In genomic region chr4:80134936-80135701, GRCh38 we compare ENCODE assay signal across 22 cellular contexts.
DNase-seq lines count a peak whose midpoint lies in the region; ATAC-seq and TF ChIP-seq lines count a peak whose summit lies in the region.
"Had no signal": no experiment of that assay in that cellular context is flagged by ENCODE, and none has a peak within 500 bp of the region (broad histone marks: within the 10 kb centered on the region; RNA-seq: fewer than 3 reads in every experiment).

No MANE protein-coding gene starts in this region.

- no peak overlapping the region for H3K4me2 ChIP-seq in trophoblast cell (ENCODE audit: low read length)

- no peak overlapping the region for H2AFZ ChIP-seq in trophoblast cell (ENCODE audit: insufficient read depth, low read length, poor library complexity)

- DNase-seq in ELR (ENCODE audit: low read depth), result peak; percentile 56
- DNase-seq in NB4 (ENCODE audit: low read depth), result peak; percentile 45
- no peak for DNase-seq in colonic mucosa
- DNase-seq in trophoblast cell, result peak; percentile 2 to 43
- no peak for DNase-seq in activated T-cell treated with anti-CD3 and anti-CD28 coated beads, Interleukin-2, amount 50 U/mL, for 48 hours
- DNase-seq in activated naive CD8-positive, alpha-beta T cell treated with anti-CD3 and anti-CD28 coated beads for 36 hours, result no peak
- DNase-seq: activated CD4-positive, CD25-positive, alpha-beta regulatory T cell treated with anti-CD3 and anti-CD28 coated beads, Interleukin-2, amount 50 U/mL, for 72 hours; activated CD8-positive, alpha-beta memory T cell treated with anti-CD3 and anti-CD28 coated beads, Interleukin-2, amount 10 ng/mL, durations not matched to agents 7 days and 5 days; activated gamma-delta T cell; aorta; BE2C; hippocampal formation; KG1; left cardiac atrium; NCI-H1417 treated with DMSO at 0.1 percent for 48 hours; NCI-H345; SHP77; stimulated activated CD4-positive, alpha-beta T cell treated with anti-CD3 and anti-CD28 coated beads, Interleukin-4, amount 100 ng/mL, for 24 hours; stimulated activated CD8-positive, alpha-beta memory T cell treated with anti-CD3 and anti-CD28 coated beads, Interleukin-4, amount 100 ng/mL, for 48 hours; T-helper 2 cell; testis had no signal

- H3K79me1 ChIP-seq in trophoblast cell (ENCODE audit: low read length), result no peaks in the 10 kb centered on the region

- H3K27me3 ChIP-seq in colonic mucosa, result no peaks in the 10 kb centered on the region
- H3K27me3 ChIP-seq in trophoblast cell (ENCODE audit: insufficient read depth, low read length), result no peaks in the 10 kb centered on the region
- H3K27me3 ChIP-seq: BE2C, testis had no signal

- no peaks in the 10 kb centered on the region for H3K27me3 Mint-ChIP-seq in activated naive CD8-positive, alpha-beta T cell treated with anti-CD3 and anti-CD28 coated beads for 36 hours
- H3K27me3 Mint-ChIP-seq: activated CD8-positive, alpha-beta memory T cell treated with anti-CD3 and anti-CD28 coated beads, Interleukin-2, amount 10 ng/mL, durations not matched to agents 7 days and 5 days had no signal

- H3K27ac ChIP-seq in colonic mucosa (peak overlapping the region; percentile 53), trophoblast cell (ENCODE audit: low read depth, low read length) (no peak overlapping the region)
- H3K27ac ChIP-seq: testis had no signal

- no peak for ATAC-seq in HG02759 (IDR thresholded peaks at IDR 0.05; ENCODE audit: unreplicated experiment)
- ATAC-seq: activated CD8-positive, alpha-beta memory T cell treated with anti-CD3 and anti-CD28 coated beads, Interleukin-2, amount 10 ng/mL, durations not matched to agents 7 days and 5 days; left cardiac atrium had no signal

- H3K79me2 ChIP-seq in trophoblast cell (ENCODE audit: control insufficient read depth, insufficient read depth, low read length, poor library complexity), result no peaks in the 10 kb centered on the region

- no peak overlapping the region for H4K8ac ChIP-seq in trophoblast cell (ENCODE audit: low read depth, low read length)

- H2AK5ac ChIP-seq in trophoblast cell (ENCODE audit: low read length), result no peak overlapping the region

- no peak for TF ChIP-seq POLR2A in NB4 (IDR thresholded peaks at IDR 0.05; ENCODE audit: extremely low read depth, insufficient read length)

- no peaks in the 10 kb centered on the region for H3K9me3 Mint-ChIP-seq in activated naive CD8-positive, alpha-beta T cell treated with anti-CD3 and anti-CD28 coated beads for 36 hours

- H3K4me1 Mint-ChIP-seq in activated naive CD8-positive, alpha-beta T cell treated with anti-CD3 and anti-CD28 coated beads for 36 hours, result peaks cover 37% of the 10 kb centered on the region

- no peaks in the 10 kb centered on the region for H3K36me3 ChIP-seq in colonic mucosa
- H3K36me3 ChIP-seq in trophoblast cell (ENCODE audit: control insufficient read depth in 1 of 2, insufficient read depth in 2 of 2, low read length in 2 of 2), result no peaks in the 10 kb centered on the region
- H3K36me3 ChIP-seq: BE2C had no signal

- peaks cover 6% of the 10 kb centered on the region for H3K36me3 Mint-ChIP-seq in activated naive CD8-positive, alpha-beta T cell treated with anti-CD3 and anti-CD28 coated beads for 36 hours

- intact Hi-C loops in colonic mucosa (cut with DNase I), result no loop called here

- H4K12ac ChIP-seq in trophoblast cell (ENCODE audit: low read depth, low read length), result no peak overlapping the region

- no peak overlapping the region for H3K4me3 Mint-ChIP-seq in activated naive CD8-positive, alpha-beta T cell treated with anti-CD3 and anti-CD28 coated beads for 36 hours
- H3K4me3 Mint-ChIP-seq: activated CD8-positive, alpha-beta memory T cell treated with anti-CD3 and anti-CD28 coated beads, Interleukin-2, amount 10 ng/mL, durations not matched to agents 7 days and 5 days had no signal

- H3K4me1 ChIP-seq in colonic mucosa (no peaks in the 10 kb centered on the region), trophoblast cell (ENCODE audit: control insufficient read depth in 1 of 2, insufficient read depth in 2 of 2, low read length in 2 of 2) (peaks cover 0 to 2% of the 10 kb centered on the region in 2 experiments)
- H3K4me1 ChIP-seq: testis had no signal

- H4K91ac ChIP-seq in trophoblast cell (ENCODE audit: low read depth, low read length), result no peak overlapping the region

- no peak overlapping the region for H3K23ac ChIP-seq in trophoblast cell (ENCODE audit: low read length)

- no peak for TF ChIP-seq CTCF in NB4 (IDR thresholded peaks at IDR 0.05; ENCODE audit: low read depth, low read length)
- no peak for TF ChIP-seq CTCF in colonic mucosa (IDR thresholded peaks at IDR 0.05)

- WGBS in trophoblast cell (ENCODE audit: extremely low coverage, insufficient coverage, insufficient read length), result no CpG with 5 or more reads among the region's 8 CpGs

- no peak overlapping the region for H2BK5ac ChIP-seq in trophoblast cell (ENCODE audit: low read depth, low read length, poor library complexity)

- H3K27ac Mint-ChIP-seq in activated naive CD8-positive, alpha-beta T cell treated with anti-CD3 and anti-CD28 coated beads for 36 hours, result no peak overlapping the region
- H3K27ac Mint-ChIP-seq: activated CD8-positive, alpha-beta memory T cell treated with anti-CD3 and anti-CD28 coated beads, Interleukin-2, amount 10 ng/mL, durations not matched to agents 7 days and 5 days had no signal

- H3K18ac ChIP-seq in trophoblast cell (ENCODE audit: low read length), result no peak overlapping the region

- H3K14ac ChIP-seq in trophoblast cell (ENCODE audit: low read length), result no peak overlapping the region

- H2BK12ac ChIP-seq in trophoblast cell (ENCODE audit: low read length), result no peak overlapping the region

- H3K4ac ChIP-seq in trophoblast cell (ENCODE audit: low read depth, low read length), result no peak overlapping the region

- no peak overlapping the region for H3K4me3 ChIP-seq in NB4 (ENCODE audit: low read depth, low read length)
- no peak overlapping the region for H3K4me3 ChIP-seq in colonic mucosa
- no peak overlapping the region for H3K4me3 ChIP-seq in trophoblast cell (ENCODE audit: low read depth, low read length)
- H3K4me3 ChIP-seq: testis had no signal

- no peak overlapping the region for H2BK120ac ChIP-seq in trophoblast cell (ENCODE audit: insufficient read depth, low read length, poor library complexity)

- H3K9me3 ChIP-seq in colonic mucosa, result no peaks in the 10 kb centered on the region
- no peaks in the 10 kb centered on the region for H3K9me3 ChIP-seq in trophoblast cell (ENCODE audit: insufficient read depth, low read depth, low read length)
- H3K9me3 ChIP-seq: BE2C, testis had no signal

- H3K9ac ChIP-seq in colonic mucosa (ENCODE audit: low read depth in 2 of 2, low read length in 2 of 2) (no peak overlapping the region), trophoblast cell (ENCODE audit: low read length) (no peak overlapping the region)

Comparison
In these comparisons a context has a peak if more than half of its experiments do, and no peak if none do; other contexts are left out.
1. DNase-seq: peak in ELR (single experiment), NB4 (single experiment) and trophoblast cell (2 of 2); none in colonic mucosa (single experiment), activated T-cell treated with anti-CD3 and anti-CD28 coated beads, Interleukin-2, amount 50 U/mL, for 48 hours (0 of 2) and activated naive CD8-positive, alpha-beta T cell treated with anti-CD3 and anti-CD28 coated beads for 36 hours (single experiment).